Comparison of ENCODE assay signal across 28 cellular contexts in the genomic region with DNA sequence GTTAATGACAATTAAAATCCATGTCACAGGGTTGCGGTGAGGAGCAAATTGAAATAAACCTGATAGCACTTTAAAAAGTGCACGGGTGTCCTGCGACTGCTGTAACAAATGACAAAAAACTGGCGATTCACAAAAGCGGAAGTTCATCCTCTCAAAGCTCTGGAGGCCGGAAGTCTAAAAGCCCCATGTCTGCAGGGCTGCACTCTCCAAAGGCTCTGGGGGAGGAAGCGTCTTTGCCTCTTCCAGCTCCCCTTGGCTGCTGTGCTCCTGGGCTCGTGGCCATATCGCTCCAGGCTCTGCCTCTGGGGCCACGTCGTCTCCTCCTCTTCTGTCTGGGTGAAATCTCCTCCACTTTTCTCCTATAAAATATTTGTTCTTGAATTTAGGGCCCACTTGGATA.
"Had no signal": no experiment of that assay in that cellular context is flagged by ENCODE, and none has a peak within 500 bp of the region (broad histone marks: within the 10 kb centered on the region; RNA-seq: fewer than 3 reads in every experiment).

No MANE protein-coding gene starts in this region.

- H3K4me1 Mint-ChIP-seq: activated CD4-positive, alpha-beta T cell treated with anti-CD3 and anti-CD28 coated beads for 36 hours; activated naive CD4-positive, alpha-beta T cell treated with anti-CD3 and anti-CD28 coated beads, Interleukin-2, amount 50 U/mL, for 24 hours; central memory CD8-positive, alpha-beta T cell; T-helper 17 cell had no signal

- H3K27ac ChIP-seq: Peyer's patch, SJSA1, VCaP had no signal

- H3K27me3 ChIP-seq: Peyer's patch, SJSA1 had no signal

- H3K4me3 Mint-ChIP-seq: activated CD4-positive, alpha-beta T cell treated with anti-CD3 and anti-CD28 coated beads for 36 hours; activated CD8-positive, alpha-beta T cell treated with anti-CD3 and anti-CD28 coated beads for 36 hours; activated naive CD4-positive, alpha-beta T cell treated with anti-CD3 and anti-CD28 coated beads, Interleukin-2, amount 50 U/mL, for 24 hours; activated T-cell treated with anti-CD3 and anti-CD28 coated beads, Interleukin-2, amount 50 U/mL, for 72 hours; central memory CD8-positive, alpha-beta T cell; T-helper 17 cell had no signal

- DNase-seq: activated CD4-positive, alpha-beta T cell treated with anti-CD3 and anti-CD28 coated beads for 36 hours; activated CD4-positive, alpha-beta T cell treated with anti-CD3 and anti-CD28 coated beads, Interleukin-2, amount 50 U/mL, for 1 hour; activated CD4-positive, CD25-positive, alpha-beta regulatory T cell; activated CD8-positive, alpha-beta memory T cell treated with anti-CD3 and anti-CD28 coated beads, Interleukin-2, amount 50 U/mL, for 4 hours; activated CD8-positive, alpha-beta T cell treated with anti-CD3 and anti-CD28 coated beads for 36 hours; activated naive CD4-positive, alpha-beta T cell; activated T-cell treated with anti-CD3 and anti-CD28 coated beads, Interleukin-2, amount 50 U/mL, for 72 hours; aorta; KG1; NCI-H1092 treated with DMSO at 0.1 percent for 48 hours; NCI-H1417 treated with DMSO at 0.1 percent for 48 hours; NCI-H1694; NCI-H2029; NCI-H2107; NCI-H2171 treated with DMSO at 0.1 percent for 48 hours; NCI-H226; NCI-H526; NCI-H82; OCI-M1; Peyer's patch; SHP77; T-helper 17 cell; T-helper 9 cell had no signal

- H3K4me3 ChIP-seq: Peyer's patch, SJSA1 had no signal

- H3K27me3 Mint-ChIP-seq: activated CD4-positive, alpha-beta T cell treated with anti-CD3 and anti-CD28 coated beads for 36 hours; activated CD8-positive, alpha-beta T cell treated with anti-CD3 and anti-CD28 coated beads for 36 hours; activated naive CD4-positive, alpha-beta T cell treated with anti-CD3 and anti-CD28 coated beads, Interleukin-2, amount 50 U/mL, for 24 hours; central memory CD8-positive, alpha-beta T cell; T-helper 17 cell had no signal

- H3K9me3 Mint-ChIP-seq: activated naive CD4-positive, alpha-beta T cell treated with anti-CD3 and anti-CD28 coated beads, Interleukin-2, amount 50 U/mL, for 24 hours had no signal

- H3K36me3 ChIP-seq: Peyer's patch, SJSA1 had no signal

- H3K36me3 Mint-ChIP-seq: activated naive CD4-positive, alpha-beta T cell treated with anti-CD3 and anti-CD28 coated beads, Interleukin-2, amount 50 U/mL, for 24 hours had no signal

- H3K27ac Mint-ChIP-seq: activated CD4-positive, alpha-beta T cell treated with anti-CD3 and anti-CD28 coated beads for 36 hours; activated CD8-positive, alpha-beta T cell treated with anti-CD3 and anti-CD28 coated beads for 36 hours; activated naive CD4-positive, alpha-beta T cell treated with anti-CD3 and anti-CD28 coated beads, Interleukin-2, amount 50 U/mL, for 24 hours; activated T-cell treated with anti-CD3 and anti-CD28 coated beads, Interleukin-2, amount 50 U/mL, for 72 hours; activated T-helper 2 cell treated with anti-CD3 and anti-CD28 coated beads, Interferon-gamma antibody, Interleukin-2, Interleukin-4, amounts not matched to agents 10 μg/mL and 5 μg/mL and 100 μg/mL, durations not matched to agents 14 hours and 24 hours and 36 hours; T-helper 17 cell had no signal

- ATAC-seq: activated CD4-positive, alpha-beta T cell treated with anti-CD3 and anti-CD28 coated beads for 36 hours; activated CD8-positive, alpha-beta T cell treated with anti-CD3 and anti-CD28 coated beads for 36 hours; activated T-cell treated with anti-CD3 and anti-CD28 coated beads, Interleukin-2, amount 50 U/mL, for 72 hours; T-helper 17 cell had no signal

- H3K9me3 ChIP-seq: Peyer's patch had no signal

- H3K4me1 ChIP-seq: Peyer's patch, SJSA1 had no signal
